In genomic region chr5:171310816-171311697, GRCh38 we compare ENCODE assay signal across 11 cellular contexts. TPM values are rescaled to one million over a fixed set of nuclear protein-coding genes. Genes with fewer than 3 reads are reported as not detected.
A peak's percentile ranks its signal among the peaks of the same experiment; 100 is the strongest.
DNase-seq lines count a peak whose midpoint lies in the region; FAIRE-seq and TF ChIP-seq lines count a peak whose summit lies in the region.
"Had no signal": no experiment of that assay in that cellular context is flagged by ENCODE, and none has a peak within 500 bp of the region (broad histone marks: within the 10 kb centered on the region; RNA-seq: fewer than 3 reads in every experiment).

No MANE protein-coding gene starts in this region.

- no peak for TF ChIP-seq POLR2A in H1 (IDR thresholded peaks at IDR 0.05; ENCODE audit: control extremely low read depth in 1 of 2, low read depth in 2 of 2, low read length in 2 of 2)
- no peak for TF ChIP-seq POLR2A in vagina (IDR thresholded peaks at IDR 0.05)

- no peak overlapping the region for H2AFZ ChIP-seq in H1 (ENCODE audit: low read length)
- peak overlapping the region; percentile 95 for H2AFZ ChIP-seq in neuronal stem cell (ENCODE audit: low read length)
- H2AFZ ChIP-seq in OCI-LY7 (ENCODE audit: low read length): no peak overlapping the region

- H3K27me3 ChIP-seq in MG63: peaks cover 15% of the 10 kb centered on the region
- peaks cover 93 to 100% (median 99%) of the 10 kb centered on the region in 4 experiments for H3K27me3 ChIP-seq in H1 (replicated peaks in 1 of 4; ENCODE audit: control insufficient read depth in 3 of 4, extremely low read depth in 1 of 4, insufficient read depth in 3 of 4, low read length in 3 of 4)
- peaks cover 83 to 100% (median 98%) of the 10 kb centered on the region in 3 experiments for H3K27me3 ChIP-seq in neuronal stem cell (ENCODE audit: control insufficient read depth in 3 of 3, insufficient read depth in 3 of 3, low read depth in 1 of 3, low read length in 3 of 3)
- H3K27me3 ChIP-seq in vagina: peaks cover 26% of the 10 kb centered on the region

- intact Hi-C loops in vagina (cut with DNase I): no loop called here
- intact Hi-C loops in OCI-LY7 (cut with micrococcal nuclease; ENCODE audit: unreplicated experiment): no loop called here

- DNase-seq in DMS 273 (lab: John Stamatoyannopoulos, UW; ENCODE audit: unreplicated experiment) (peak; percentile 68), DMS 273 treated with DMSO at 0.1 percent for 48 hours (lab: John Stamatoyannopoulos, UW) (no peak), MG63 (peak; percentile 30), H1 (ENCODE audit: low read depth in 1 of 2, low spot score in 2 of 2) (peak in 1 of 2 experiments; percentile 65), neuronal stem cell (ENCODE audit: low spot score) (no peak), vagina (ENCODE audit: extremely low spot score in 2 of 2) (no peak), OCI-LY7 (ENCODE audit: low spot score) (no peak)
- no peak for DNase-seq in activated CD4-positive, CD25-positive, alpha-beta regulatory T cell treated with anti-CD3 and anti-CD28 coated beads, Interleukin-2, amount 50 U/mL, for 72 hours
- DNase-seq: NCI-H1930 had no signal

- no peak overlapping the region for H4K8ac ChIP-seq in H1 (ENCODE audit: extremely low read depth, insufficient read depth, low read length)
- H4K8ac ChIP-seq in neuronal stem cell (ENCODE audit: low read depth, low read length): no peak overlapping the region

- H3K56ac ChIP-seq in H1 (replicated peaks; ENCODE audit: insufficient read length, low read depth, low read length): no peak overlapping the region

- H4K20me1 ChIP-seq in H1 (replicated peaks in 1 of 2; ENCODE audit: control insufficient read depth in 1 of 2, insufficient read depth in 2 of 2, low read length in 2 of 2): peaks cover 19 to 43% of the 10 kb centered on the region in 2 experiments
- no peaks in the 10 kb centered on the region for H4K20me1 ChIP-seq in OCI-LY7 (ENCODE audit: insufficient read depth, low read length)

- 3% methylated on average over 60 of the region's 78 CpGs; no CpG with 5 or more reads in 1 of the 2 experiments for WGBS in H1 (ENCODE audit: extremely low coverage in 1 of 2, insufficient coverage in 1 of 2, insufficient read length in 1 of 2, insufficient replicate concordance in 2 of 2, low coverage in 1 of 2, low lambda C conversion rate in 2 of 2, missing lambda C conversion rate in 1 of 2), 2 experiments
- no CpG with 5 or more reads among the region's 78 CpGs for WGBS in neuronal stem cell (ENCODE audit: extremely low coverage in 2 of 2, insufficient read length in 2 of 2, insufficient replicate concordance in 1 of 2), 2 donors

- H3K79me1 ChIP-seq in H1 (ENCODE audit: low read depth, low read length) (no peaks in the 10 kb centered on the region), neuronal stem cell (ENCODE audit: low read depth, low read length) (no peaks in the 10 kb centered on the region)

- BruUV-seq in OCI-LY7 (replicated peaks; lab: Mats Ljungman, UMichigan): no TSS peak

- TF ChIP-seq CTCF in H1 (IDR thresholded peaks at IDR 0.05; ENCODE audit: control extremely low read depth in 1 of 3, insufficient read depth in 1 of 3, low read depth in 1 of 3, low read length in 3 of 3) (no peak), vagina (IDR thresholded peaks at IDR 0.05) (no peak), OCI-LY7 (conservative IDR thresholded peaks at IDR 0.05; ENCODE audit: low read length) (no peak)

- peaks cover 2% of the 10 kb centered on the region; the same call in 1 of the 2 replicates for H3K23me2 ChIP-seq in H1 (ENCODE audit: low read depth, low read length)

- H3K9ac ChIP-seq in H1 (replicated peaks in 1 of 4; ENCODE audit: extremely low read depth in 1 of 4, low read depth in 3 of 4, low read length in 3 of 4): no peak overlapping the region
- no peak overlapping the region for H3K9ac ChIP-seq in neuronal stem cell (ENCODE audit: low read depth, low read length, poor library complexity)

- no peaks in the 10 kb centered on the region for H3K36me3 ChIP-seq in MG63
- peaks cover 0 to 23% (median 0%) of the 10 kb centered on the region in 4 experiments; a peak in 1 of 8 replicates for H3K36me3 ChIP-seq in H1 (ENCODE audit: control insufficient read depth in 2 of 4, insufficient read depth in 4 of 4, low read length in 3 of 4)
- no peaks in the 10 kb centered on the region for H3K36me3 ChIP-seq in neuronal stem cell (replicated peaks in 1 of 2; ENCODE audit: control insufficient read depth in 2 of 2, insufficient read depth in 2 of 2, low read length in 2 of 2)
- H3K36me3 ChIP-seq in vagina: no peaks in the 10 kb centered on the region
- no peaks in the 10 kb centered on the region for H3K36me3 ChIP-seq in OCI-LY7 (ENCODE audit: insufficient read depth, low read length)

- H3K23ac ChIP-seq in H1 (ENCODE audit: insufficient read length) (no peak overlapping the region), neuronal stem cell (ENCODE audit: low read depth, low read length, poor library complexity) (peak overlapping the region; percentile 31)

- no peaks in the 10 kb centered on the region for H3K9me2 ChIP-seq in OCI-LY7 (ENCODE audit: insufficient read depth, low read length)

- TF ChIP-seq RAD21 in H1 (IDR thresholded peaks at IDR 0.05 in 1 of 2, conservative IDR thresholded peaks at IDR 0.05 in 1 of 2; ENCODE audit: low read depth in 2 of 2, low read length in 2 of 2): no peak

- no peak for TF ChIP-seq EP300 in H1 (IDR thresholded peaks at IDR 0.05; ENCODE audit: borderline replicate concordance in 1 of 2, low read depth in 2 of 2, low read length in 2 of 2)

- no peak overlapping the region for H4K5ac ChIP-seq in H1 (ENCODE audit: insufficient read length, low read depth, low read length)

- H2BK20ac ChIP-seq in H1 (ENCODE audit: low read length): no peak overlapping the region

- H3K4me3 ChIP-seq in MG63: no peak overlapping the region
- H3K4me3 ChIP-seq in H1 (ENCODE audit: extremely low read depth in 1 of 4, insufficient read depth in 2 of 4, low read depth in 3 of 4, low read length in 4 of 4): peak overlapping the region in 1 of 4 experiments; percentile 50; a peak in 2 of 8 replicates
- H3K4me3 ChIP-seq in neuronal stem cell (ENCODE audit: low read length in 2 of 2): peak overlapping the region; percentile 35 to 46
- peak overlapping the region in 1 of 2 donors; percentile 2 for H3K4me3 ChIP-seq in vagina
- no peak overlapping the region for H3K4me3 ChIP-seq in OCI-LY7 (ENCODE audit: low read depth, low read length, poor library complexity, severe bottlenecking)

- no peak overlapping the region for H2AK5ac ChIP-seq in H1 (ENCODE audit: low read depth, low read length)
- no peak overlapping the region for H2AK5ac ChIP-seq in neuronal stem cell (ENCODE audit: low read depth, low read length)

- no peak overlapping the region for H2BK12ac ChIP-seq in H1 (ENCODE audit: low read depth, low read length)
- H2BK12ac ChIP-seq in neuronal stem cell (ENCODE audit: low read length): no peak overlapping the region

- H3K9me3 ChIP-seq in MG63 (no peaks in the 10 kb centered on the region; the same call in 1 of the 2 replicates), H1 (ENCODE audit: insufficient read depth in 2 of 2, low read depth in 1 of 2, low read length in 1 of 2) (no peaks in the 10 kb centered on the region; a peak in 1 of 4 replicates), neuronal stem cell (replicated peaks in 1 of 2; ENCODE audit: control insufficient read depth in 2 of 2, insufficient read depth in 1 of 2, low read depth in 1 of 2, low read length in 2 of 2) (peaks cover 0 to 2% of the 10 kb centered on the region in 2 donors), vagina (no peaks in the 10 kb centered on the region), OCI-LY7 (ENCODE audit: low read length) (no peaks in the 10 kb centered on the region)

- H3K4me1 ChIP-seq in H1 (replicated peaks in 1 of 4; ENCODE audit: control insufficient read depth in 3 of 4, insufficient read depth in 4 of 4, low read length in 3 of 4) (peaks cover 0 to 38% (median 18%) of the 10 kb centered on the region in 4 experiments; a peak in 6 of 7 replicates), neuronal stem cell (ENCODE audit: control insufficient read depth in 2 of 2, insufficient read depth in 1 of 2, low read depth in 1 of 2, low read length in 2 of 2) (peaks cover 6 to 20% of the 10 kb centered on the region in 2 donors), vagina (peaks cover 64% of the 10 kb centered on the region), OCI-LY7 (ENCODE audit: insufficient read depth, low read length, poor library complexity, severe bottlenecking) (no peaks in the 10 kb centered on the region)

- POLR2A ChIA-PET in H1 (lab: Charles Lee; ENCODE audit: partially characterized antibody): interaction anchor here (1.9 kb wide), 1 partner anchor 19 kb away, joined by 5 read pairs; no protein-coding TSS in a partner anchor
- POLR2A ChIA-PET in OCI-LY7 (lab: Charles Lee): no interaction called here

- CTCF ChIA-PET in H1 (lab: Charles Lee; ENCODE audit: partially characterized antibody): interaction anchor here (1.2 to 1.3 kb wide), 2 partner anchors 11 to 13 kb away, joined by 3 read pairs; no protein-coding TSS in a partner anchor
- CTCF ChIA-PET in OCI-LY7 (lab: Charles Lee; ENCODE audit: unreplicated experiment): no interaction called here

- H3K18ac ChIP-seq in H1 (ENCODE audit: extremely low read depth, low read length): no peak overlapping the region; the same call in 1 of the 2 replicates
- H3K18ac ChIP-seq in neuronal stem cell (ENCODE audit: low read length): peak overlapping the region; percentile 72

- no peak overlapping the region for H3K14ac ChIP-seq in H1 (ENCODE audit: insufficient read length)
- no peak overlapping the region for H3K14ac ChIP-seq in neuronal stem cell (ENCODE audit: low read length)

- no peak overlapping the region for H2BK120ac ChIP-seq in H1 (replicated peaks; ENCODE audit: low read depth, low read length)
- H2BK120ac ChIP-seq in neuronal stem cell (ENCODE audit: low read depth, low read length): no peak overlapping the region

- H2BK15ac ChIP-seq in H1 (ENCODE audit: low read length): no peak overlapping the region
- H2BK15ac ChIP-seq in neuronal stem cell (ENCODE audit: low read length): no peak overlapping the region

- H2BK5ac ChIP-seq in H1 (ENCODE audit: low read depth, low read length): no peak overlapping the region
- no peak overlapping the region for H2BK5ac ChIP-seq in neuronal stem cell (ENCODE audit: low read length)

- H3K4me2 ChIP-seq in H1 (ENCODE audit: insufficient read depth in 1 of 2, low read depth in 2 of 2, low read length in 2 of 2) (peak overlapping the region; percentile 55 to 74), neuronal stem cell (ENCODE audit: insufficient read depth, low read length, poor library complexity, severe bottlenecking) (peak overlapping the region; percentile 65), OCI-LY7 (ENCODE audit: low read length) (no peak overlapping the region)

- no peak overlapping the region for H4K91ac ChIP-seq in H1 (replicated peaks; ENCODE audit: insufficient read length, low read length)
- H4K91ac ChIP-seq in neuronal stem cell (ENCODE audit: low read depth, low read length, poor library complexity): no peak overlapping the region

- H3K79me2 ChIP-seq in H1 (ENCODE audit: control insufficient read depth in 1 of 2, insufficient read depth in 2 of 2, low read length in 2 of 2): no peaks in the 10 kb centered on the region
- no peaks in the 10 kb centered on the region for H3K79me2 ChIP-seq in OCI-LY7 (ENCODE audit: insufficient read depth, low read depth, low read length)

- no peak for FAIRE-seq in H1 (lab: Jason Lieb, UNC)
- FAIRE-seq: keratinocyte had no signal

- no peak overlapping the region for H3K4ac ChIP-seq in H1 (replicated peaks; ENCODE audit: insufficient read length, low read depth, low read length)
- H3K4ac ChIP-seq in neuronal stem cell (ENCODE audit: low read length): no peak overlapping the region

- H3K27ac ChIP-seq in H1 (ENCODE audit: low read depth, low read length) (no peak overlapping the region), neuronal stem cell (replicated peaks; ENCODE audit: low read length) (no peak overlapping the region), vagina (no peak overlapping the region), OCI-LY7 (ENCODE audit: low read depth, low read length, poor library complexity, severe bottlenecking) (no peak overlapping the region)
- H3K27ac ChIP-seq: 22Rv1 had no signal

RNA-seq across cellular contexts. Expression of gene TLX3, which starts 2.0 kb away (rescaled TPM):
- not detected in 2 replicates for total RNA-seq in MG63 (2014; rRNA removed; shearing (Covaris generic); ENCODE audit: low replicate concordance)
- total RNA-seq in H1 (2021; fragmentation: NEBNext Ultra II Directional; extraction: Animal tissue kit (Norgen Biotek cat#: 25700)): not detected in 2 replicates
- not detected in 2 replicates for polyA plus RNA-seq in H1 (2011; rRNA removed)
- polyA plus RNA-seq in H1 (2011; cell fraction: cytosol; rRNA removed): not detected
- not detected for polyA plus RNA-seq in H1 (2011; cell fraction: nucleus; rRNA removed)
- not detected in 4 replicates for polyA plus RNA-seq in H1 (2012, experiment 1 of 2)
- polyA plus RNA-seq in H1 (2012, experiment 2 of 2): not detected
- 0.10 TPM for polyA plus RNA-seq in H1 (2013, experiment 1 of 2)
- 0.06 TPM for polyA plus RNA-seq in H1 (2013, experiment 2 of 2)
- polyA minus RNA-seq in H1 (2011; rRNA and poly(A)+ RNA removed): not detected in 2 replicates
- not detected for polyA minus RNA-seq in H1 (2011; cell fraction: cytosol; rRNA and poly(A)+ RNA removed)
- not detected for polyA minus RNA-seq in H1 (2011; cell fraction: nucleus; rRNA and poly(A)+ RNA removed)
- not detected for polyA plus RNA-seq in neuronal stem cell (2013, experiment 1 of 2)
- polyA plus RNA-seq in neuronal stem cell (2013, experiment 2 of 2): not detected
- total RNA-seq in vagina (not detected), OCI-LY7 (2022) (not detected in 2 replicates)
- total RNA-seq in OCI-LY7 (2014; rRNA removed; shearing (Covaris generic)): not detected in 2 replicates
- polyA plus RNA-seq: keratinocyte had no signal

Comparison
In these comparisons a context has a peak if more than half of its experiments do, and no peak if none do; other contexts are left out.
1. DNase-seq: peak in DMS 273 (single experiment) and MG63 (single experiment); none in DMS 273 treated with DMSO at 0.1 percent for 48 hours (single experiment), neuronal stem cell (single experiment), vagina (0 of 2), activated CD4-positive, CD25-positive, alpha-beta regulatory T cell treated with anti-CD3 and anti-CD28 coated beads, Interleukin-2, amount 50 U/mL, for 72 hours (single experiment) and OCI-LY7 (single experiment).
2. H3K4me3 ChIP-seq: peak in neuronal stem cell (2 of 2); none in MG63 (single experiment) and OCI-LY7 (single experiment).